28 cellular contexts compared by ENCODE assay signal in genomic region chr18:77300579-77300978, GRCh38. TPM values are rescaled to one million over a fixed set of nuclear protein-coding genes. Genes with fewer than 3 reads are reported as not detected.
"Had no signal": no experiment of that assay in that cellular context is flagged by ENCODE, and none has a peak within 500 bp of the region (broad histone marks: within the 10 kb centered on the region; RNA-seq: fewer than 3 reads in every experiment).

No MANE protein-coding gene starts in this region.

- H3K36me3 ChIP-seq: esophagus squamous epithelium, left lung, lower lobe of right lung, thoracic aorta had no signal

- DNase-seq: activated CD4-positive, alpha-beta T cell treated with anti-CD3 and anti-CD28 coated beads, Interleukin-2, amount 50 U/mL, for 1 hour; activated CD8-positive, alpha-beta T cell treated with anti-CD3 and anti-CD28 coated beads for 36 hours; activated gamma-delta T cell treated with Interleukin-2 at 50 U/mL for 16 hours; activated naive CD8-positive, alpha-beta T cell treated with anti-CD3 and anti-CD28 coated beads, Interleukin-2, amount 50 U/mL, for 24 hours; activated T-cell treated with anti-CD3 and anti-CD28 coated beads, Interleukin-2, amount 50 U/mL, for 4 hours; amygdala; dermis blood vessel endothelial cell; effector CD8-positive, alpha-beta T cell; esophagus squamous epithelium; foreskin melanocyte; kidney glomerular epithelial cell; left lung; lower lobe of right lung; mesenchymal stem cell; naive thymus-derived CD8-positive, alpha-beta T cell; nucleus accumbens; right cardiac atrium; stimulated activated CD4-positive, alpha-beta T cell treated with anti-CD3 and anti-CD28 coated beads, Interleukin-2, amount 100 ng/mL, for 48 hours; stimulated activated naive CD8-positive, alpha-beta T cell treated with anti-CD3 and anti-CD28 coated beads, Interleukin-15, Interleukin-2, amounts not matched to agents 100 U/mL and 50 U/mL, for 24 hours; T-helper 2 cell; trophoblast cell had no signal

- H3K4me1 ChIP-seq: esophagus squamous epithelium, left lung, lower lobe of right lung had no signal

- H3K27me3 ChIP-seq: esophagus squamous epithelium, left lung had no signal

- H3K27ac ChIP-seq: epithelial cell of prostate, esophagus squamous epithelium, left lung, lower lobe of right lung, thoracic aorta had no signal

- H3K9me3 ChIP-seq: esophagus squamous epithelium, left lung, lower lobe of right lung, thoracic aorta had no signal

- H3K4me3 ChIP-seq: esophagus squamous epithelium, left lung, lower lobe of right lung, thoracic aorta had no signal

- ATAC-seq: activated CD8-positive, alpha-beta T cell treated with anti-CD3 and anti-CD28 coated beads for 36 hours; activated naive CD8-positive, alpha-beta T cell treated with anti-CD3 and anti-CD28 coated beads, Interleukin-2, amount 50 U/mL, for 24 hours; activated T-cell treated with anti-CD3 and anti-CD28 coated beads, Interleukin-2, amount 50 U/mL, for 4 hours; activated T-helper 17 cell treated with anti-CD3 and anti-CD28 coated beads, Interleukin-2, amount 50 U/mL, for 72 hours; left lung; lower lobe of right lung; naive thymus-derived CD8-positive, alpha-beta T cell; right cardiac atrium; stimulated activated naive CD8-positive, alpha-beta T cell treated with anti-CD3 and anti-CD28 coated beads, Interleukin-15, Interleukin-2, amounts not matched to agents 100 U/mL and 50 U/mL, for 24 hours; WTC11 had no signal

RNA-seq across cellular contexts. Expression of gene GALR1, which starts 50.9 kb away (rescaled TPM):
- total RNA-seq: activated CD8-positive, alpha-beta T cell treated with anti-CD3 and anti-CD28 coated beads for 36 hours; activated T-cell treated with anti-CD3 and anti-CD28 coated beads, Interleukin-2, amount 50 U/mL, for 4 hours; activated T-helper 17 cell treated with anti-CD3 and anti-CD28 coated beads, Interleukin-2, amount 50 U/mL, for 72 hours; bronchial epithelial cell; dermis blood vessel endothelial cell; glomerular endothelial cell; left lung; lower lobe of right lung; naive thymus-derived CD8-positive, alpha-beta T cell; neural crest cell had no signal
